Comparison of ENCODE assay signal across 1 cellular context in the genomic region with DNA sequence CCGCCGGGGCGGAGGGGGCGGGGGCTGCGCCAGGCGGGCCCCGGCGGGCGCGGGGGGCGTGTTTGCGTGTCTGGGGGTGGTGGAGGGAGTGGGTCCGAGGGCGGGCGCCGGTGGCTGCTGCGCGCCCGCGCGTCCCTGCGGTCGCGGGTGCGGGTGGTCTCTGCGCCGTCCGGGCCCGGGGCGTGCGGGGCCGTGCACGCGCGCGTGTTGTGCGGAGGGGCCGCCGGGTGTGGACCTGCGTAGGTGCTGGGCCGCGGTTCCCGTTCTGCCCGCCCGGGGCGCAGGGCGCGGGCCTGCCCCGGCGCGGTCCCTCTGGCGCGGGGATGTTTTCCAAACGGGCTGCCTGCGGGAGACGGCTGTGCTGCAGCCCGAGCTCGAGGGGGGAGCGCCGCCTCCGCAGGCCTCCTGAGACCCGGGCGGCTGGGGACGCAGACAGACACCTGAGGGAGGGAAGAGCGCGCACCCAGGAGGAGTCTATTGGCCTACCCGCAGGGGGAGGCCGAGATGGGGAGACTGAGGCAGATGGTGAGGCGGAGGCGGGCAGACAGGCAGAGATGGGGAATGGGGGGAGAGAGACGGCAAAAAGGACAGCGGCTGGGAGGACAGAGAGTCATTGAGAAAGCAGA.
TF ChIP-seq lines count a peak whose summit lies in the region.

No MANE protein-coding gene starts in this region.

TF ChIP-seq in endothelial cell of umbilical vein, 7 proteins besides CTCF, POLR2A, EP300 and RAD21:
- TF ChIP-seq MYC (IDR thresholded peaks at IDR 0.05; ENCODE audit: low read depth, low read length), result no peak
- peak; percentile 23 for TF ChIP-seq POLR2AphosphoS5 (IDR thresholded peaks at IDR 0.05; ENCODE audit: insufficient read depth, low read depth, low read length)
- no peak for TF ChIP-seq FOS (IDR thresholded peaks at IDR 0.05; ENCODE audit: borderline replicate concordance, insufficient read depth, low read length)
